In the genomic region with DNA sequence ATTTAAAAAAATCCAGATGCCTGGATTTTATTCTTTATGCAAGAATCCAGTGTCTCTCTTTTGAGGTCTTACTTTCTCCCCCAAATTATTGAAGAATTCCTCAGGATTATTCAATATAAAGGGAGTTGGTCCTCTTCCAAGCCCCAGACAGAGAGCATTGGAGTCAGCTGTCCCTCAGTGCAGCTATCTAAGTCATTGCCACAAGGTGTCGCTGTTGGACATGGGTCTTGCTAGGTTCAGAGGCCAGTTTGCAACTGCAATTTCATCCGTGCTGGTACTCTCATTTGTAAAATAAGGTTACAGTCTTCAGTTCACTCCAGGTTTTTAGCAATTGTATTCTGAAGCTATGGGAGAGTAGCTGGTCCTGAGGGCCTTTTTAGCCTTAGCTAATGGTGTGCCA, we compare ENCODE assay signal across 8 cellular contexts. TPM values are rescaled to one million over a fixed set of nuclear protein-coding genes. Genes with fewer than 3 reads are reported as not detected.
DNase-seq lines count a peak whose midpoint lies in the region; ATAC-seq and TF ChIP-seq lines count a peak whose summit lies in the region.

No MANE protein-coding gene starts in this region.

- H3K36me3 ChIP-seq in Karpas-422 (ENCODE audit: insufficient read depth, low read length) (no peaks in the 10 kb centered on the region), SK-N-SH (replicated peaks in 1 of 2; ENCODE audit: control insufficient read depth in 1 of 2, insufficient read depth in 2 of 2, low read length in 1 of 2) (no peaks in the 10 kb centered on the region)

- peaks cover 4 to 35% (median 22%) of the 10 kb centered on the region in 7 donors for H3K9me3 Mint-ChIP-seq in CD14-positive monocyte
- H3K9me3 Mint-ChIP-seq in osteocyte (ENCODE audit: unreplicated experiment), result peaks cover 6% of the 10 kb centered on the region

- H3K27me3 Mint-ChIP-seq in CD14-positive monocyte (ENCODE audit: low read depth in 3 of 3) (peaks cover 9 to 16% (median 13%) of the 10 kb centered on the region in 3 donors), osteocyte (ENCODE audit: unreplicated experiment) (no peaks in the 10 kb centered on the region)

- H3K27ac Mint-ChIP-seq in CD14-positive monocyte, result no peak overlapping the region
- no peak overlapping the region for H3K27ac Mint-ChIP-seq in osteocyte (ENCODE audit: unreplicated experiment)

- DNase-seq in CD14-positive monocyte (ENCODE audit: low spot score), result no peak
- peak; percentile 36 for DNase-seq in GM13977 (ENCODE audit: low spot score)
- peak; percentile 89 for DNase-seq in Karpas-422
- DNase-seq in SK-N-SH, result peak; percentile 37
- peak; percentile 79 to 82 for DNase-seq in erythroblast (lab: John Stamatoyannopoulos, UW)
- DNase-seq in osteocyte (ENCODE audit: extremely low spot score, unreplicated experiment), result no peak
- no peak for DNase-seq in NCI-H1436 (lab: John Stamatoyannopoulos, UW)

- H4K20me1 ChIP-seq in Karpas-422 (ENCODE audit: insufficient read depth, low read depth, low read length) (no peaks in the 10 kb centered on the region), SK-N-SH (ENCODE audit: insufficient read depth) (no peaks in the 10 kb centered on the region)

- in situ Hi-C loops in GM13977 (cut with MboI; ENCODE audit: low pct_unique_long_range_greater_than_20kb, low sequenced_read_pairs, unreplicated experiment), result no loop called here

- H3K9me2 ChIP-seq in Karpas-422 (replicated peaks; ENCODE audit: insufficient read depth, low read length) (no peaks in the 10 kb centered on the region), SK-N-SH (no peaks in the 10 kb centered on the region)

- H3F3A ChIP-seq in SK-N-SH (replicated peaks; ENCODE audit: insufficient read depth), result peaks cover 10% of the 10 kb centered on the region

- WGBS in SK-N-SH (ENCODE audit: low lambda C conversion rate), result 5% methylated on average over 2 of the region's 2 CpGs

- no peak overlapping the region for H2AFZ ChIP-seq in Karpas-422 (ENCODE audit: low read length)
- no peak overlapping the region for H2AFZ ChIP-seq in SK-N-SH (ENCODE audit: low read depth)

- POLR2A ChIA-PET in SK-N-SH (lab: Yijun Ruan, JAX), result no interaction called here

- H3K4me3 ChIP-seq in Karpas-422 (ENCODE audit: low read length) (no peak overlapping the region), SK-N-SH (ENCODE audit: low read depth in 2 of 2, low read length in 1 of 2) (no peak overlapping the region; a peak in 1 of 4 replicates)

- H3K27me3 ChIP-seq in Karpas-422 (ENCODE audit: low read length) (no peaks in the 10 kb centered on the region), SK-N-SH (ENCODE audit: insufficient read depth) (no peaks in the 10 kb centered on the region)

- no peak overlapping the region for H3K4me2 ChIP-seq in Karpas-422 (ENCODE audit: low read depth, low read length, poor library complexity, severe bottlenecking)
- no peak overlapping the region for H3K4me2 ChIP-seq in SK-N-SH

- TF ChIP-seq RAD21 in SK-N-SH (IDR thresholded peaks at IDR 0.05; ENCODE audit: low read length), result peak; percentile 45

- H3K27ac ChIP-seq in Karpas-422 (ENCODE audit: low read length) (no peak overlapping the region), SK-N-SH (ENCODE audit: low read depth in 2 of 2, low read length in 1 of 2) (no peak overlapping the region)

- H3K79me2 ChIP-seq in Karpas-422 (ENCODE audit: low read length) (no peaks in the 10 kb centered on the region), SK-N-SH (ENCODE audit: insufficient read depth) (no peaks in the 10 kb centered on the region)

- no peak overlapping the region for H3K9ac ChIP-seq in Karpas-422 (ENCODE audit: low read length)
- H3K9ac ChIP-seq in SK-N-SH, result no peak overlapping the region

- H3K4me1 ChIP-seq in Karpas-422 (ENCODE audit: low read length), result no peaks in the 10 kb centered on the region
- H3K4me1 ChIP-seq in SK-N-SH (ENCODE audit: control insufficient read depth in 1 of 2, insufficient read depth in 2 of 2, low read depth in 1 of 2, low read length in 1 of 2), result no peaks in the 10 kb centered on the region

- peak; percentile 35 for TF ChIP-seq CTCF in CD14-positive monocyte (IDR thresholded peaks at IDR 0.05)
- TF ChIP-seq CTCF in GM13977 (IDR thresholded peaks at IDR 0.05; ENCODE audit: extremely low read depth, insufficient read depth, missing control alignments), result peak; percentile 64
- TF ChIP-seq CTCF in SK-N-SH (IDR thresholded peaks at IDR 0.05), result peak; percentile 66
- peak; percentile 60 for TF ChIP-seq CTCF in osteocyte (IDR thresholded peaks at IDR 0.05)

- ATAC-seq in GM21825 (IDR thresholded peaks at IDR 0.05; ENCODE audit: unreplicated experiment), result no peak

- no peaks in the 10 kb centered on the region for H3K4me1 Mint-ChIP-seq in CD14-positive monocyte
- peaks cover 5% of the 10 kb centered on the region for H3K4me1 Mint-ChIP-seq in osteocyte (ENCODE audit: unreplicated experiment)

- CTCF ChIA-PET in SK-N-SH (lab: Yijun Ruan, JAX), result interaction anchor here (0.7 to 4.1 kb wide), 11 partner anchors 8 to 357 kb away, joined by 3 to 30 read pairs (median 3); no protein-coding TSS in a partner anchor

- TF ChIP-seq POLR2A in erythroblast (IDR thresholded peaks at IDR 0.05; ENCODE audit: low read length), result no peak

- intact Hi-C loops in CD14-positive monocyte (cut with micrococcal nuclease), result no loop called here

- H3K4me3 Mint-ChIP-seq in CD14-positive monocyte, result no peak overlapping the region
- no peak overlapping the region for H3K4me3 Mint-ChIP-seq in osteocyte (ENCODE audit: unreplicated experiment)

- H3K9me3 ChIP-seq in Karpas-422 (ENCODE audit: low read length) (peaks cover 4% of the 10 kb centered on the region), SK-N-SH (peaks cover 14% of the 10 kb centered on the region)

- H3K36me3 Mint-ChIP-seq in CD14-positive monocyte (no peaks in the 10 kb centered on the region), osteocyte (ENCODE audit: unreplicated experiment) (no peaks in the 10 kb centered on the region)

- TF ChIP-seq EP300 in SK-N-SH (IDR thresholded peaks at IDR 0.05; ENCODE audit: borderline replicate concordance in 1 of 2, low read depth in 1 of 2, low read length in 1 of 2), result no peak

TF ChIP-seq in SK-N-SH, 30 proteins besides CTCF, POLR2A, EP300 and RAD21:
- no peak for TF ChIP-seq MXI1 (IDR thresholded peaks at IDR 0.05; ENCODE audit: low read depth, low read length)

RNA-seq across cellular contexts. Expression of gene CCN2, which starts 27.8 kb away (rescaled TPM):
- not detected for polyA plus RNA-seq in CD14-positive monocyte
- total RNA-seq in Karpas-422 (2014; rRNA removed; shearing (Covaris generic); ENCODE audit: low replicate concordance), result not detected in 2 replicates
- polyA plus RNA-seq in SK-N-SH (2012; rRNA removed), result 486 and 709 TPM in 2 replicates
- polyA plus RNA-seq in SK-N-SH (2012; cell fraction: cytosol; rRNA removed), result 749 and 798 TPM in 2 replicates
- polyA plus RNA-seq in SK-N-SH (2012; cell fraction: nucleus; rRNA removed), result 877 and 1,310 TPM in 2 replicates
- 635 and 878 TPM in 2 replicates for total RNA-seq in osteocyte

Comparison
In these comparisons a context has a peak if more than half of its experiments do, and no peak if none do; other contexts are left out.
1. DNase-seq: peak in GM13977 (single experiment), Karpas-422 (single experiment), SK-N-SH (single experiment) and erythroblast (2 of 2); none in CD14-positive monocyte (single experiment), osteocyte (single experiment) and NCI-H1436 (single experiment).
2. RNA of gene CCN2, which starts 27.8 kb away (total RNA-seq): 635 to 878 TPM in osteocyte; not detected in Karpas-422; every median in the first group is over 100 times any median in the second.
3. Peak in every context shown above with its lines, with median percentiles within 50 percentile points of each other: CTCF ChIP-seq.